In the genomic region with DNA sequence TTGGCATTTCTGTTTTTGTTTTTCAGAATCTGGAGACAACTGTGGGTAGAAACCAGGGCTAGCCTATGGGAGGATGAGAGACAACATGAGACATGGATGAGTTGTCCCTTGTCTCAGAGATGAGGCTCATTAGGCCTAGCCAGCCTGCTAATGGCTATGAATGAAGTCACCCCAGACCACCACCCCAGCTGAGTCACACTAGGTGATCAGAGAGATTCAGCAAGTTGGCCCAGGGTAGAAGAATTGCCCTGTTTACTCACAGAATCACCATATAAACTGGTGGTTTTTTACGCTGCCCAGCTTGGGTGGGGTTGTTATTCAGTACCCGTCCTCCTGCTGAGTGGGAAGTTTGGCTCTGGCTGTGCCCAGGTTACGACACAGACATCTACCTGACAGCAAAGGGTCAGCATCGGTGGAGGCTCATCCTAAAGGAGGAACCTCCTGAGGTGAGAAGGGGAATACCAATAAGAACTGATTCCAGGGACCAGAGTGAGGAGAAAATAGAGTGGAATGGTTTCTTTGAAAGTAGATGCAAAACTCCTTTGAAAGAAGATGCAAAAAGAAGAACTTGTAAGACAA, we compare ENCODE assay signal across 1 cellular context.
A peak's percentile ranks its signal among the peaks of the same experiment; 100 is the strongest.
TF ChIP-seq lines count a peak whose summit lies in the region.

No MANE protein-coding gene starts in this region.

TF ChIP-seq in H1, 55 proteins besides CTCF, POLR2A, EP300 and RAD21:
- TF ChIP-seq TAF1 (IDR thresholded peaks at IDR 0.05; ENCODE audit: low read depth, low read length) (0 out of 2 replicates have a peak, but pooled peaks have one; percentile 7), POU5F1 (IDR thresholded peaks at IDR 0.05; ENCODE audit: low read depth, low read length) (no peak), CTBP2 (IDR thresholded peaks at IDR 0.05; ENCODE audit: borderline replicate concordance, insufficient read depth, insufficient read length, low read length) (no peak), CEBPB (IDR thresholded peaks at IDR 0.05; ENCODE audit: low read depth, low read length) (peak; percentile 74), TCF12 (IDR thresholded peaks at IDR 0.05; ENCODE audit: low read depth, low read length) (no peak), KDM1A (IDR thresholded peaks at IDR 0.05; ENCODE audit: borderline replicate concordance, low read length) (no peak), EGR1 (IDR thresholded peaks at IDR 0.05; ENCODE audit: borderline replicate concordance, low read depth, low read length) (no peak), JUND (IDR thresholded peaks at IDR 0.05; ENCODE audit: low read length) (no peak)
